10 cellular contexts compared by ENCODE assay signal in genomic region chr19:24159707-24160106, GRCh38.
DNase-seq lines count a peak whose midpoint lies in the region; ATAC-seq, FAIRE-seq and TF ChIP-seq lines count a peak whose summit lies in the region.
"Had no signal": no experiment of that assay in that cellular context is flagged by ENCODE, and none has a peak within 500 bp of the region (broad histone marks: within the 10 kb centered on the region; RNA-seq: fewer than 3 reads in every experiment).

No MANE protein-coding gene starts in this region.

- H3K4me3 ChIP-seq in HepG2 (replicated peaks in 1 of 3; ENCODE audit: insufficient read depth in 1 of 3, low read depth in 2 of 3, low read length in 3 of 3) (no peak overlapping the region), body of pancreas (no peak overlapping the region)
- H3K4me3 ChIP-seq in CD8-positive, alpha-beta memory T cell (ENCODE audit: low read length) = no peak overlapping the region
- H3K4me3 ChIP-seq: HAP-1 had no signal

- no peaks in the 10 kb centered on the region for H4K20me1 ChIP-seq in HepG2 (ENCODE audit: insufficient read depth, low read length)

- TF ChIP-seq POLR2A in HepG2 (IDR thresholded peaks at IDR 0.05; ENCODE audit: insufficient read depth in 1 of 2, low read depth in 2 of 2, low read length in 2 of 2) (no peak), body of pancreas (IDR thresholded peaks at IDR 0.05) (no peak)

- H3K36me3 ChIP-seq in HepG2 (replicated peaks in 1 of 2; ENCODE audit: control insufficient read depth in 1 of 2, insufficient read depth in 2 of 2, low read length in 2 of 2) (no peaks in the 10 kb centered on the region), body of pancreas (replicated peaks in 1 of 2; ENCODE audit: insufficient read depth in 1 of 2, low read depth in 2 of 2) (no peaks in the 10 kb centered on the region)
- H3K36me3 ChIP-seq in CD8-positive, alpha-beta memory T cell (ENCODE audit: insufficient read depth, low read length) = no peaks in the 10 kb centered on the region
- H3K36me3 ChIP-seq: HAP-1 had no signal

- no peak overlapping the region for H3K27ac Mint-ChIP-seq in WTC11
- H3K27ac Mint-ChIP-seq in CD8-positive, alpha-beta memory T cell = no peak overlapping the region
- H3K27ac Mint-ChIP-seq: activated T-helper 1 cell treated with anti-CD3 and anti-CD28 coated beads, Interleukin-12 subunit alpha, Interleukin-12 subunit beta, Interleukin-2, Interleukin-4 antibody, amounts not matched to agents 30 ng/mL and 10 ng/mL and 1 ng/mL, durations not matched to agents 14 hours and 24 hours and 36 hours had no signal

- in situ Hi-C loops in HepG2 (cut with HindIII; ENCODE audit: extremely low pct_ligation_motif_present, low pct_unique_long_range_greater_than_20kb) = no loop called here

- H3K4me2 ChIP-seq in HepG2 (ENCODE audit: low read depth, low read length) = no peak overlapping the region

- peaks cover 95% of the 10 kb centered on the region for H3K9me3 ChIP-seq in HepG2 (ENCODE audit: low read length)
- peaks cover 20% of the 10 kb centered on the region for H3K9me3 ChIP-seq in CD8-positive, alpha-beta memory T cell (ENCODE audit: low read length)
- peaks cover 0 to 27% (median 0%) of the 10 kb centered on the region in 3 donors for H3K9me3 ChIP-seq in body of pancreas

- BruUV-seq in HepG2 (replicated peaks; lab: Mats Ljungman, UMichigan) = no TSS peak

- no peaks in the 10 kb centered on the region for H3K79me2 ChIP-seq in HepG2 (ENCODE audit: insufficient read depth, low read length)

- no peak for FAIRE-seq in HepG2 (lab: Jason Lieb, UNC)

- WGBS in HepG2 (ENCODE audit: low lambda C conversion rate) = 36% methylated on average over 2 of the region's 2 CpGs
- WGBS in body of pancreas, 2 donors = 83 to 85% methylated on average over 2 of the region's 2 CpGs

- H3K4me3 Mint-ChIP-seq in WTC11 = no peak overlapping the region
- H3K4me3 Mint-ChIP-seq in CD8-positive, alpha-beta memory T cell = no peak overlapping the region
- H3K4me3 Mint-ChIP-seq: activated T-helper 1 cell treated with anti-CD3 and anti-CD28 coated beads, Interleukin-12 subunit alpha, Interleukin-12 subunit beta, Interleukin-2, Interleukin-4 antibody, amounts not matched to agents 30 ng/mL and 10 ng/mL and 1 ng/mL, durations not matched to agents 14 hours and 24 hours and 36 hours had no signal

- peaks cover 67% of the 10 kb centered on the region for H3K36me3 Mint-ChIP-seq in WTC11
- peaks cover 2 to 46% (median 19%) of the 10 kb centered on the region in 3 donors for H3K36me3 Mint-ChIP-seq in CD8-positive, alpha-beta memory T cell

- no peak overlapping the region for H2AFZ ChIP-seq in HepG2 (ENCODE audit: low read length)

- H3K4me1 ChIP-seq in HepG2 (ENCODE audit: insufficient read depth, low read length) (no peaks in the 10 kb centered on the region), body of pancreas (no peaks in the 10 kb centered on the region)
- no peaks in the 10 kb centered on the region for H3K4me1 ChIP-seq in CD8-positive, alpha-beta memory T cell (ENCODE audit: insufficient read depth, low read length)
- H3K4me1 ChIP-seq: HAP-1 had no signal

- TF ChIP-seq EP300 in Ishikawa (IDR thresholded peaks at IDR 0.05; ENCODE audit: borderline replicate concordance) (no peak), HepG2 (IDR thresholded peaks at IDR 0.05; ENCODE audit: low read depth in 2 of 2, low read length in 2 of 2) (no peak), HepG2 (CRISPR knock-in tag; IDR thresholded peaks at IDR 0.05; ENCODE audit: borderline replicate concordance) (no peak)

- no peaks in the 10 kb centered on the region for H3K27me3 ChIP-seq in HepG2 (ENCODE audit: control insufficient read depth in 1 of 2, insufficient read depth in 2 of 2, low read length in 2 of 2)
- H3K27me3 ChIP-seq in CD8-positive, alpha-beta memory T cell (ENCODE audit: insufficient read depth, low read length, poor library complexity, severe bottlenecking) = no peaks in the 10 kb centered on the region
- no peaks in the 10 kb centered on the region for H3K27me3 ChIP-seq in body of pancreas

- H3K9ac ChIP-seq in HepG2 (ENCODE audit: insufficient read depth, low read depth, low read length) = no peak overlapping the region

- CTCF ChIA-PET in WTC11 (lab: Charles Lee) (no interaction called here), HepG2 (lab: Yijun Ruan, JAX; ENCODE audit: low intra/inter-chr PET ratio, low total read pairs) (no interaction called here)
- CTCF ChIA-PET in CD8-positive, alpha-beta memory T cell (lab: Charles Lee) = no interaction called here

- H3K9me3 Mint-ChIP-seq in WTC11 = peaks cover 80% of the 10 kb centered on the region
- peaks cover 47 to 85% (median 71%) of the 10 kb centered on the region in 5 donors for H3K9me3 Mint-ChIP-seq in CD8-positive, alpha-beta memory T cell

- no peak for TF ChIP-seq CTCF in WTC11 (IDR thresholded peaks at IDR 0.05)
- TF ChIP-seq CTCF in HepG2 (CRISPR knock-in tag; IDR thresholded peaks at IDR 0.05) = peak; percentile 47
- no peak for TF ChIP-seq CTCF in body of pancreas (IDR thresholded peaks at IDR 0.05)

- DNase-seq in DMS53 (lab: John Stamatoyannopoulos, UW) (peak; percentile 69), WTC11 (ENCODE audit: low spot score) (no peak), HepG2 (ENCODE audit: low spot score) (peak; percentile 29), NCI-H446 treated with DMSO at 0.1 percent for 48 hours (lab: John Stamatoyannopoulos, UW) (no peak), HK-2 (ENCODE audit: unreplicated experiment) (no peak), body of pancreas (no peak)
- DNase-seq in CD8-positive, alpha-beta memory T cell = no peak

- POLR2A ChIA-PET in WTC11 (lab: Charles Lee) = no interaction called here
- POLR2A ChIA-PET in HepG2 (lab: Yijun Ruan, JAX) = no interaction called here
- POLR2A ChIA-PET in CD8-positive, alpha-beta memory T cell (lab: Charles Lee) = no interaction called here

- H3K27me3 Mint-ChIP-seq in WTC11 (ENCODE audit: low read depth) = peaks cover 13% of the 10 kb centered on the region
- no peaks in the 10 kb centered on the region for H3K27me3 Mint-ChIP-seq in CD8-positive, alpha-beta memory T cell

- H3K27ac ChIP-seq in HepG2 (ENCODE audit: extremely low read length, insufficient read depth, low read length) (no peak overlapping the region), body of pancreas (no peak overlapping the region)
- H3K27ac ChIP-seq in CD8-positive, alpha-beta memory T cell (ENCODE audit: low read depth, low read length) = no peak overlapping the region

- TF ChIP-seq RAD21 in Ishikawa (IDR thresholded peaks at IDR 0.05; ENCODE audit: low read depth) = peak; percentile 46; the same call in 1 of the 2 replicates
- TF ChIP-seq RAD21 in HepG2 (CRISPR knock-in tag; IDR thresholded peaks at IDR 0.05) = no peak

- no peaks in the 10 kb centered on the region for H3K4me1 Mint-ChIP-seq in WTC11
- H3K4me1 Mint-ChIP-seq in CD8-positive, alpha-beta memory T cell = no peaks in the 10 kb centered on the region

- ATAC-seq in WTC11 (peak; percentile 61), HepG2 (no peak), body of pancreas (no peak)

- intact Hi-C loops in HepG2 (cut with micrococcal nuclease; ENCODE audit: unreplicated experiment) (no loop called here), body of pancreas (cut with DNase I) (no loop called here)

TF ChIP-seq in Ishikawa, 13 proteins besides CTCF, POLR2A, EP300 and RAD21:
- TF ChIP-seq ZBTB7A (IDR thresholded peaks at IDR 0.05; ENCODE audit: low read depth) = no peak
- no peak for TF ChIP-seq TCF12 (IDR thresholded peaks at IDR 0.05; ENCODE audit: low read depth)
- TF ChIP-seq NFIC (IDR thresholded peaks at IDR 0.05) = no peak
- TF ChIP-seq TAF1 (IDR thresholded peaks at IDR 0.05; ENCODE audit: low read depth) = no peak
- no peak for TF ChIP-seq USF1 (IDR thresholded peaks at IDR 0.05)

TF ChIP-seq in WTC11, 78 proteins besides CTCF, POLR2A, EP300 and RAD21 (continues in another document):
- TF ChIP-seq PRRX2 (CRISPR knock-in tag; IDR thresholded peaks at IDR 0.05) = no peak
- no peak for TF ChIP-seq ATF6 (CRISPR knock-in tag; IDR thresholded peaks at IDR 0.05)

TF ChIP-seq in HepG2, 621 proteins besides CTCF, POLR2A, EP300 and RAD21:
- TF ChIP-seq STAG1 (CRISPR knock-in tag; IDR thresholded peaks at IDR 0.05) (peak; percentile 70), SMC3 (IDR thresholded peaks at IDR 0.05; ENCODE audit: low read length) (peak; percentile 40; the same call in 1 of the 2 replicates), HNF1A (IDR thresholded peaks at IDR 0.05; ENCODE audit: low read depth) (no peak), HNF1A (CRISPR knock-in tag; IDR thresholded peaks at IDR 0.05; ENCODE audit: borderline replicate concordance) (no peak), ELF4 (CRISPR knock-in tag; IDR thresholded peaks at IDR 0.05; ENCODE audit: borderline replicate concordance) (no peak)

Comparison
In these comparisons a context has a peak if more than half of its experiments do, and no peak if none do; other contexts are left out.
1. DNase-seq: peak in DMS53 (single experiment) and HepG2 (single experiment); none in WTC11 (single experiment), NCI-H446 treated with DMSO at 0.1 percent for 48 hours (single experiment), HK-2 (single experiment), CD8-positive, alpha-beta memory T cell (0 of 5) and body of pancreas (0 of 4).